ENCODE assay signal across 2 cellular contexts in genomic region chr16:55489119-55489955, GRCh38.
TF ChIP-seq lines count a peak whose summit lies in the region.

No MANE protein-coding gene starts in this region.

TF ChIP-seq in HepG2, 621 proteins besides CTCF, POLR2A, EP300 and RAD21:
- TF ChIP-seq, protein P1, sequence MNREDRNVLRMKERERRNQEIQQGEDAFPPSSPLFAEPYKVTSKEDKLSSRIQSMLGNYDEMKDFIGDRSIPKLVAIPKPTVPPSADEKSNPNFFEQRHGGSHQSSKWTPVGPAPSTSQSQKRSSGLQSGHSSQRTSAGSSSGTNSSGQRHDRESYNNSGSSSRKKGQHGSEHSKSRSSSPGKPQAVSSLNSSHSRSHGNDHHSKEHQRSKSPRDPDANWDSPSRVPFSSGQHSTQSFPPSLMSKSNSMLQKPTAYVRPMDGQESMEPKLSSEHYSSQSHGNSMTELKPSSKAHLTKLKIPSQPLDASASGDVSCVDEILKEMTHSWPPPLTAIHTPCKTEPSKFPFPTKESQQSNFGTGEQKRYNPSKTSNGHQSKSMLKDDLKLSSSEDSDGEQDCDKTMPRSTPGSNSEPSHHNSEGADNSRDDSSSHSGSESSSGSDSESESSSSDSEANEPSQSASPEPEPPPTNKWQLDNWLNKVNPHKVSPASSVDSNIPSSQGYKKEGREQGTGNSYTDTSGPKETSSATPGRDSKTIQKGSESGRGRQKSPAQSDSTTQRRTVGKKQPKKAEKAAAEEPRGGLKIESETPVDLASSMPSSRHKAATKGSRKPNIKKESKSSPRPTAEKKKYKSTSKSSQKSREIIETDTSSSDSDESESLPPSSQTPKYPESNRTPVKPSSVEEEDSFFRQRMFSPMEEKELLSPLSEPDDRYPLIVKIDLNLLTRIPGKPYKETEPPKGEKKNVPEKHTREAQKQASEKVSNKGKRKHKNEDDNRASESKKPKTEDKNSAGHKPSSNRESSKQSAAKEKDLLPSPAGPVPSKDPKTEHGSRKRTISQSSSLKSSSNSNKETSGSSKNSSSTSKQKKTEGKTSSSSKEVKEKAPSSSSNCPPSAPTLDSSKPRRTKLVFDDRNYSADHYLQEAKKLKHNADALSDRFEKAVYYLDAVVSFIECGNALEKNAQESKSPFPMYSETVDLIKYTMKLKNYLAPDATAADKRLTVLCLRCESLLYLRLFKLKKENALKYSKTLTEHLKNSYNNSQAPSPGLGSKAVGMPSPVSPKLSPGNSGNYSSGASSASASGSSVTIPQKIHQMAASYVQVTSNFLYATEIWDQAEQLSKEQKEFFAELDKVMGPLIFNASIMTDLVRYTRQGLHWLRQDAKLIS (CRISPR knock-in tag; IDR thresholded peaks at IDR 0.05), result no peak
- TF ChIP-seq, protein P2, sequence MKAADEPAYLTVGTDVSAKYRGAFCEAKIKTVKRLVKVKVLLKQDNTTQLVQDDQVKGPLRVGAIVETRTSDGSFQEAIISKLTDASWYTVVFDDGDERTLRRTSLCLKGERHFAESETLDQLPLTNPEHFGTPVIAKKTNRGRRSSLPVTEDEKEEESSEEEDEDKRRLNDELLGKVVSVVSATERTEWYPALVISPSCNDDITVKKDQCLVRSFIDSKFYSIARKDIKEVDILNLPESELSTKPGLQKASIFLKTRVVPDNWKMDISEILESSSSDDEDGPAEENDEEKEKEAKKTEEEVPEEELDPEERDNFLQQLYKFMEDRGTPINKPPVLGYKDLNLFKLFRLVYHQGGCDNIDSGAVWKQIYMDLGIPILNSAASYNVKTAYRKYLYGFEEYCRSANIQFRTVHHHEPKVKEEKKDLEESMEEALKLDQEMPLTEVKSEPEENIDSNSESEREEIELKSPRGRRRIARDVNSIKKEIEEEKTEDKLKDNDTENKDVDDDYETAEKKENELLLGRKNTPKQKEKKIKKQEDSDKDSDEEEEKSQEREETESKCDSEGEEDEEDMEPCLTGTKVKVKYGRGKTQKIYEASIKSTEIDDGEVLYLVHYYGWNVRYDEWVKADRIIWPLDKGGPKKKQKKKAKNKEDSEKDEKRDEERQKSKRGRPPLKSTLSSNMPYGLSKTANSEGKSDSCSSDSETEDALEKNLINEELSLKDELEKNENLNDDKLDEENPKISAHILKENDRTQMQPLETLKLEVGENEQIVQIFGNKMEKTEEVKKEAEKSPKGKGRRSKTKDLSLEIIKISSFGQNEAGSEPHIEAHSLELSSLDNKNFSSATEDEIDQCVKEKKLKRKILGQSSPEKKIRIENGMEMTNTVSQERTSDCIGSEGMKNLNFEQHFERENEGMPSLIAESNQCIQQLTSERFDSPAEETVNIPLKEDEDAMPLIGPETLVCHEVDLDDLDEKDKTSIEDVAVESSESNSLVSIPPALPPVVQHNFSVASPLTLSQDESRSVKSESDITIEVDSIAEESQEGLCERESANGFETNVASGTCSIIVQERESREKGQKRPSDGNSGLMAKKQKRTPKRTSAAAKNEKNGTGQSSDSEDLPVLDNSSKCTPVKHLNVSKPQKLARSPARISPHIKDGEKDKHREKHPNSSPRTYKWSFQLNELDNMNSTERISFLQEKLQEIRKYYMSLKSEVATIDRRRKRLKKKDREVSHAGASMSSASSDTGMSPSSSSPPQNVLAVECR (CRISPR knock-in tag; IDR thresholded peaks at IDR 0.05; ENCODE audit: borderline replicate concordance), result no peak
- TF ChIP-seq CEBPB (IDR thresholded peaks at IDR 0.05; ENCODE audit: borderline replicate concordance, low read depth, low read length), result 0 out of 2 replicates have a peak, but pooled peaks have one; percentile 12
- TF ChIP-seq, protein P3, sequence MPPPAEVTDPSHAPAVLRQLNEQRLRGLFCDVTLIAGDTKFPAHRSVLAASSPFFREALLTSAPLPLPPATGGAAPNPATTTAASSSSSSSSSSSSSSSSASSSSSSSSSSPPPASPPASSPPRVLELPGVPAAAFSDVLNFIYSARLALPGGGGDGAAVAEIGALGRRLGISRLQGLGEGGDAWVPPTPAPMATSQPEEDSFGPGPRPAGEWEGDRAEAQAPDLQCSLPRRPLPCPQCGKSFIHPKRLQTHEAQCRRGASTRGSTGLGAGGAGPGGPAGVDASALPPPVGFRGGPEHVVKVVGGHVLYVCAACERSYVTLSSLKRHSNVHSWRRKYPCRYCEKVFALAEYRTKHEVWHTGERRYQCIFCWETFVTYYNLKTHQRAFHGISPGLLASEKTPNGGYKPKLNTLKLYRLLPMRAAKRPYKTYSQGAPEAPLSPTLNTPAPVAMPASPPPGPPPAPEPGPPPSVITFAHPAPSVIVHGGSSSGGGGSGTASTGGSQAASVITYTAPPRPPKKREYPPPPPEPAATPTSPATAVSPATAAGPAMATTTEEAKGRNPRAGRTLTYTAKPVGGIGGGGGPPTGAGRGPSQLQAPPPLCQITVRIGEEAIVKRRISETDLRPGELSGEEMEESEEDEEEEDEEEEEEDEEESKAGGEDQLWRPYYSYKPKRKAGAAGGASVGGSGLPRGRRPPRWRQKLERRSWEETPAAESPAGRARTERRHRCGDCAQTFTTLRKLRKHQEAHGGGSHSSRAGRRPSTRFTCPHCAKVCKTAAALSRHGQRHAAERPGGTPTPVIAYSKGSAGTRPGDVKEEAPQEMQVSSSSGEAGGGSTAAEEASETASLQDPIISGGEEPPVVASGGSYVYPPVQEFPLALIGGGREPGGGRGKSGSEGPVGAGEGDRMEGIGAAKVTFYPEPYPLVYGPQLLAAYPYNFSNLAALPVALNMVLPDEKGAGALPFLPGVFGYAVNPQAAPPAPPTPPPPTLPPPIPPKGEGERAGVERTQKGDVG (CRISPR knock-in tag; IDR thresholded peaks at IDR 0.05; ENCODE audit: borderline replicate concordance), result no peak
- no peak for TF ChIP-seq ZBTB8A (CRISPR knock-in tag; IDR thresholded peaks at IDR 0.05; ENCODE audit: borderline replicate concordance, low read depth)
- TF ChIP-seq ZNF570 (CRISPR knock-in tag; IDR thresholded peaks at IDR 0.05; ENCODE audit: borderline replicate concordance), result no peak

TF ChIP-seq in SK-N-SH treated with all-trans-retinoic acid at 6 μM for 48 hours, 23 proteins besides CTCF, POLR2A, EP300 and RAD21:
- TF ChIP-seq PPARA (CRISPR knock-in tag; IDR thresholded peaks at IDR 0.05; ENCODE audit: borderline replicate concordance) (no peak), ZFP30 (CRISPR knock-in tag; IDR thresholded peaks at IDR 0.05) (no peak), ZC3H10 (CRISPR knock-in tag; IDR thresholded peaks at IDR 0.05) (no peak), ZNF70 (CRISPR knock-in tag; IDR thresholded peaks at IDR 0.05) (no peak), POU6F1 (CRISPR knock-in tag; IDR thresholded peaks at IDR 0.05; ENCODE audit: borderline replicate concordance, low read depth) (no peak), PATZ1 (CRISPR knock-in tag; IDR thresholded peaks at IDR 0.05; ENCODE audit: borderline replicate concordance) (no peak), RARB (CRISPR knock-in tag; IDR thresholded peaks at IDR 0.05) (no peak), CSRNP3 (CRISPR knock-in tag; IDR thresholded peaks at IDR 0.05) (no peak), TCF4 (CRISPR knock-in tag; IDR thresholded peaks at IDR 0.05; ENCODE audit: borderline replicate concordance) (no peak), ARNTL (CRISPR knock-in tag; IDR thresholded peaks at IDR 0.05; ENCODE audit: borderline replicate concordance, low read depth) (no peak), GLIS3 (CRISPR knock-in tag; IDR thresholded peaks at IDR 0.05) (no peak), ZNF8 (CRISPR knock-in tag; IDR thresholded peaks at IDR 0.05) (no peak), CSDC2 (CRISPR knock-in tag; IDR thresholded peaks at IDR 0.05) (no peak), CREB5 (CRISPR knock-in tag; IDR thresholded peaks at IDR 0.05; ENCODE audit: low read depth) (no peak), ISL1 (CRISPR knock-in tag; IDR thresholded peaks at IDR 0.05) (no peak), TOX (CRISPR knock-in tag; IDR thresholded peaks at IDR 0.05; ENCODE audit: borderline replicate concordance) (no peak)
